Comparison of ENCODE assay signal across 8 cellular contexts in the genomic region with DNA sequence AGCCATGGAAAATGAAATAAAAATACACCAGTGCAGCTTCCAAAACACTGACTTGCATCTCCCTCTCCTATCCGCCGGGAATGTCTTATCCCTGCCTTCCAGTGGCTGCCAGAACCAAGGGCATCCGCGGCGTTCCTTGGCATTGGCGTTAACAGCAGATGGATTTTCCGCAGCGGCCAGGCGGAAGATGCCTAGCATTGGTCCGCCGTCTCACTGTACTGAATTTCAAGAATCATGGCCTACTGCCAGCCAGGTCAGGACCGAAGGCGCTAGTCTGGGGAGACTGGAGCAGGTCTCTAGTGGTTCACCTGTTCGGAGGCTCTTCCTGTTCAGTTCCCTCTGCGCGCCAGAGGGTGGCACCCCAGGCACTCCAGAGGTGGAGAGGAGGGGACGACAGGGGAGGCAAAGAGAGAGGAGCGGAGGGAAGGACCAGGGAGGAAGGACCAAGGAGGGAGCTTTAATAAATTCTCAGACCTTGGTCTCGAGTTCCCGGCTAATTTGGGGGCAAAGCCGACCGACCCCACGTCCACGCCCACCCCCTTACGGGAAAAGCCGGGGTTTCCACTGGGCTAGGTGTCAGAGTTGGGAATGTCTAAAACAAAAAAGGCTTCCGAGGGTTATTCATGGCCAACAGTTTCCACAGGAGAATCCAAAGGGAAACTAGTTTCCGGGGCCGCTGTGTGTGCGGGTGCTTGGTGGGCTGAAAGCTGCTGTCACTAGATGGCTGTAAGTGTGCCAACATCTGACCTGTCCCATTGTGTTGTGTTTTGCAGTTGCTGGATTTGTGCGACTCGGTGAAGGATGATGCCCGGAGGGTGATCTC. TPM values are rescaled to one million over a fixed set of nuclear protein-coding genes. Genes with fewer than 3 reads are reported as not detected.
DNase-seq lines count a peak whose midpoint lies in the region; ATAC-seq, FAIRE-seq and TF ChIP-seq lines count a peak whose summit lies in the region.

No MANE protein-coding gene starts in this region.

- no peaks in the 10 kb centered on the region for H3K9me3 Mint-ChIP-seq in activated CD4-positive, alpha-beta T cell treated with anti-CD3 and anti-CD28 coated beads, Interleukin-2, amount 10 ng/mL, durations not matched to agents 7 days and 5 days

- peak overlapping the region; percentile 21 for H3K27ac Mint-ChIP-seq in activated CD4-positive, alpha-beta T cell treated with anti-CD3 and anti-CD28 coated beads, Interleukin-2, amount 10 ng/mL, durations not matched to agents 7 days and 5 days

- CTCF ChIA-PET in HEK293T (lab: Yijun Ruan, JAX) (interaction anchor here (0.5 to 1.2 kb wide), 8 partner anchors 13 to 581 kb away, joined by 3 to 4 read pairs (median 3); no protein-coding TSS in a partner anchor), HepG2 (lab: Yijun Ruan, JAX; ENCODE audit: low intra/inter-chr PET ratio, low total read pairs) (interaction anchor here (1.2 to 1.9 kb wide), 2 partner anchors 18 to 586 kb away, joined by 4 to 9 read pairs; no protein-coding TSS in a partner anchor)
- CTCF ChIA-PET in activated CD4-positive, alpha-beta T cell treated with anti-CD3 and anti-CD28 coated beads, Interleukin-2, amount 10 ng/mL, durations not matched to agents 7 days and 5 days (lab: Charles Lee) = interaction anchor here (0.6 to 0.7 kb wide), 2 partner anchors 65 to 357 kb away, joined by 3 read pairs; no protein-coding TSS in a partner anchor

- no peak for TF ChIP-seq EP300 in HepG2 (IDR thresholded peaks at IDR 0.05; ENCODE audit: low read depth in 2 of 2, low read length in 2 of 2)
- no peak for TF ChIP-seq EP300 in HepG2 (CRISPR knock-in tag; IDR thresholded peaks at IDR 0.05; ENCODE audit: borderline replicate concordance)

- H3K4me1 ChIP-seq in BLaER1 treated with 17β-estradiol and CSF1 and Interleukin-3, amounts not matched to agents 10 nM and 100 nM = peaks cover 38 to 49% (median 43%) of the 10 kb centered on the region in 10 experiments
- peaks cover 21% of the 10 kb centered on the region for H3K4me1 ChIP-seq in HepG2 (ENCODE audit: insufficient read depth, low read length)

- in situ Hi-C loops in HepG2 (cut with HindIII; ENCODE audit: extremely low pct_ligation_motif_present, low pct_unique_long_range_greater_than_20kb) = loop anchor here (5.0 kb wide), 1 partner anchor 585 kb away; no protein-coding TSS in a partner anchor

- H3K36me3 ChIP-seq in BLaER1 treated with 17β-estradiol and CSF1 and Interleukin-3, amounts not matched to agents 10 nM and 100 nM = no peaks in the 10 kb centered on the region
- no peaks in the 10 kb centered on the region for H3K36me3 ChIP-seq in HepG2 (replicated peaks in 1 of 2; ENCODE audit: control insufficient read depth in 1 of 2, insufficient read depth in 2 of 2, low read length in 2 of 2)

- peaks cover 54 to 75% (median 70%) of the 10 kb centered on the region in 11 experiments for H3K27me3 ChIP-seq in BLaER1 treated with 17β-estradiol and CSF1 and Interleukin-3, amounts not matched to agents 10 nM and 100 nM
- H3K27me3 ChIP-seq in HepG2 (ENCODE audit: control insufficient read depth in 1 of 2, insufficient read depth in 2 of 2, low read length in 2 of 2) = peaks cover 0 to 12% of the 10 kb centered on the region in 2 experiments; a peak in 3 of 5 replicates

- FAIRE-seq in HepG2 (lab: Jason Lieb, UNC) = peak; percentile 98

- no peaks in the 10 kb centered on the region for H3K9me3 ChIP-seq in BLaER1 treated with 17β-estradiol and CSF1 and Interleukin-3, amounts not matched to agents 10 nM and 100 nM (replicated peaks in 1 of 11)
- H3K9me3 ChIP-seq in HepG2 (ENCODE audit: low read length) = no peaks in the 10 kb centered on the region

- ATAC-seq in HepG2 = peak; percentile 74
- ATAC-seq in HG02759 (IDR thresholded peaks at IDR 0.05; ENCODE audit: unreplicated experiment) = no peak

- peak overlapping the region; percentile 93 to 99 (median 98) for H3K4me2 ChIP-seq in BLaER1 treated with 17β-estradiol and CSF1 and Interleukin-3, amounts not matched to agents 10 nM and 100 nM
- H3K4me2 ChIP-seq in HepG2 (ENCODE audit: low read depth, low read length) = peak overlapping the region; percentile 93

- DNase-seq in HEK293T (ENCODE audit: extremely low spot score) (peak; percentile 75), NCI-H524 treated with DMSO at 0.1 percent for 48 hours (lab: John Stamatoyannopoulos, UW) (peak; percentile 18), dermis blood vessel endothelial cell (peak; percentile 79), HepG2 (ENCODE audit: low spot score) (peak; percentile 82)
- peak; percentile 74 for DNase-seq in activated CD4-positive, alpha-beta T cell treated with anti-CD3 and anti-CD28 coated beads, Interleukin-2, amount 10 ng/mL, durations not matched to agents 7 days and 5 days
- peak; percentile 53 to 63 for DNase-seq in stimulated activated CD4-positive, alpha-beta T cell treated with anti-CD3 and anti-CD28 coated beads, Interleukin-1b, Interleukin-23, amount 100 ng/mL, for 4 hours (ENCODE audit: low read depth in 2 of 2)

- H4K20me1 ChIP-seq in BLaER1 treated with 17β-estradiol and CSF1 and Interleukin-3, amounts not matched to agents 10 nM and 100 nM = peaks cover 0 to 51% (median 37%) of the 10 kb centered on the region in 11 experiments; a peak in 19 of 22 replicates
- H4K20me1 ChIP-seq in HepG2 (ENCODE audit: insufficient read depth, low read length) = no peaks in the 10 kb centered on the region

- no peaks in the 10 kb centered on the region for H3K36me3 Mint-ChIP-seq in activated CD4-positive, alpha-beta T cell treated with anti-CD3 and anti-CD28 coated beads, Interleukin-2, amount 10 ng/mL, durations not matched to agents 7 days and 5 days (ENCODE audit: low read depth)

- peak overlapping the region; percentile 73 to 90 (median 84) for H3K4me3 ChIP-seq in BLaER1 treated with 17β-estradiol and CSF1 and Interleukin-3, amounts not matched to agents 10 nM and 100 nM
- peak overlapping the region; percentile 39 to 70 (median 45); a peak in 4 of 6 replicates for H3K4me3 ChIP-seq in HepG2 (replicated peaks in 1 of 3; ENCODE audit: insufficient read depth in 1 of 3, low read depth in 2 of 3, low read length in 3 of 3)

- H3K27me3 Mint-ChIP-seq in activated CD4-positive, alpha-beta T cell treated with anti-CD3 and anti-CD28 coated beads, Interleukin-2, amount 10 ng/mL, durations not matched to agents 7 days and 5 days = peaks cover 68% of the 10 kb centered on the region

- WGBS in HepG2 (ENCODE audit: low lambda C conversion rate) = 12% methylated on average over 31 of the region's 33 CpGs

- peak; percentile 99 for TF ChIP-seq CTCF in HepG2 (CRISPR knock-in tag; IDR thresholded peaks at IDR 0.05)

- H3K4me1 Mint-ChIP-seq in activated CD4-positive, alpha-beta T cell treated with anti-CD3 and anti-CD28 coated beads, Interleukin-2, amount 10 ng/mL, durations not matched to agents 7 days and 5 days = peaks cover 36% of the 10 kb centered on the region

- peak overlapping the region; percentile 57 for H3K4me3 Mint-ChIP-seq in activated CD4-positive, alpha-beta T cell treated with anti-CD3 and anti-CD28 coated beads, Interleukin-2, amount 10 ng/mL, durations not matched to agents 7 days and 5 days

- peak; percentile 97 for TF ChIP-seq RAD21 in HepG2 (CRISPR knock-in tag; IDR thresholded peaks at IDR 0.05)

- intact Hi-C loops in HepG2 (cut with micrococcal nuclease; ENCODE audit: unreplicated experiment) = loop anchor here (10.0 kb wide), 1 partner anchor 578 kb away; no protein-coding TSS in a partner anchor

- no peak overlapping the region for H2AFZ ChIP-seq in HepG2 (ENCODE audit: low read length)

- POLR2A ChIA-PET in HEK293T (lab: Yijun Ruan, JAX) = no interaction called here
- POLR2A ChIA-PET in activated CD4-positive, alpha-beta T cell treated with anti-CD3 and anti-CD28 coated beads, Interleukin-2, amount 10 ng/mL, durations not matched to agents 7 days and 5 days (lab: Charles Lee) = no interaction called here
- POLR2A ChIA-PET in HepG2 (lab: Yijun Ruan, JAX) = no interaction called here

- BruUV-seq in HepG2 (replicated peaks; lab: Mats Ljungman, UMichigan) = no TSS peak

- peaks cover 10% of the 10 kb centered on the region for H3K79me2 ChIP-seq in HepG2 (ENCODE audit: insufficient read depth, low read length)

- H3K27ac ChIP-seq in BLaER1 treated with 17β-estradiol and CSF1 and Interleukin-3, amounts not matched to agents 10 nM and 100 nM = no peak overlapping the region; a peak in 1 of 22 replicates
- no peak overlapping the region for H3K27ac ChIP-seq in HepG2 (ENCODE audit: extremely low read length, insufficient read depth, low read length)

- peak overlapping the region in 6 of 11 experiments; percentile 1 to 90 (median 35); a peak in 8 of 22 replicates for H3K9ac ChIP-seq in BLaER1 treated with 17β-estradiol and CSF1 and Interleukin-3, amounts not matched to agents 10 nM and 100 nM
- no peak overlapping the region for H3K9ac ChIP-seq in HepG2 (ENCODE audit: insufficient read depth, low read depth, low read length)

- no peak for TF ChIP-seq POLR2A in HepG2 (IDR thresholded peaks at IDR 0.05; ENCODE audit: insufficient read depth in 1 of 2, low read depth in 2 of 2, low read length in 2 of 2)

RNA-seq across cellular contexts. Expression of a gene that starts 3.7 kb away (rescaled TPM):
- 10 to 100 TPM; 11.1 to 11.2 TPM for total RNA-seq in activated CD4-positive, alpha-beta T cell treated with anti-CD3 and anti-CD28 coated beads, Interleukin-2, amount 10 ng/mL, durations not matched to agents 7 days and 5 days
- total RNA-seq in dermis blood vessel endothelial cell = 18.9 and 27.3 TPM in 2 replicates
- 9.7 and 9.9 TPM in 2 replicates for total RNA-seq in HepG2 (2016; rRNA removed; fragmentation: Illumina TruSeq; extraction: Trizol)
- 1.5 and 4.5 TPM in 2 replicates for total RNA-seq in HepG2 (2016; cell fraction: cytosol; rRNA removed; fragmentation: Illumina TruSeq; extraction: Trizol; ENCODE audit: low read depth)
- total RNA-seq in HepG2 (2016; cell fraction: insoluble cytoplasmic fraction; rRNA removed; fragmentation: Illumina TruSeq; extraction: Trizol) = 6.4 and 9.7 TPM in 2 replicates
- total RNA-seq in HepG2 (2016; cell fraction: membrane; rRNA removed; fragmentation: Illumina TruSeq; extraction: Trizol) = 6.9 and 7.6 TPM in 2 replicates
- total RNA-seq in HepG2 (2016; cell fraction: nucleus; rRNA removed; fragmentation: Illumina TruSeq; extraction: Trizol) = 22.7 and 24.2 TPM in 2 replicates
- 6.1 and 6.4 TPM in 2 replicates for polyA plus RNA-seq in HepG2 (2011; rRNA removed)
- polyA plus RNA-seq in HepG2 (2011; cell fraction: cytosol; rRNA removed) = 3.7 and 5.7 TPM in 2 replicates
- 9.5 and 16.1 TPM in 2 replicates for polyA plus RNA-seq in HepG2 (2011; cell fraction: nucleus; rRNA removed)
- 11.6 and 12.0 TPM in 2 replicates for polyA plus RNA-seq in HepG2 (2012)
- polyA plus RNA-seq in HepG2 (2016; cell fraction: cytosol; fragmentation: Illumina TruSeq; extraction: Trizol; ENCODE audit: low read depth) = 1.6 and 2.1 TPM in 2 replicates
- 9.9 and 10.8 TPM in 2 replicates for polyA plus RNA-seq in HepG2 (2016; cell fraction: insoluble cytoplasmic fraction; fragmentation: Illumina TruSeq; extraction: Trizol; ENCODE audit: low read depth)
- 3.1 and 3.8 TPM in 2 replicates for polyA plus RNA-seq in HepG2 (2016; cell fraction: membrane; fragmentation: Illumina TruSeq; extraction: Trizol; ENCODE audit: low read depth)
- 22.4 and 23.3 TPM in 2 replicates for polyA plus RNA-seq in HepG2 (2016; cell fraction: nucleus; fragmentation: Illumina TruSeq; extraction: Trizol; ENCODE audit: insufficient read depth, low read depth)
- polyA minus RNA-seq in HepG2 (2011; rRNA and poly(A)+ RNA removed; ENCODE audit: low replicate concordance) = 7.4 and 11.0 TPM in 2 replicates
- 6.5 and 6.6 TPM in 2 replicates for polyA minus RNA-seq in HepG2 (2011; cell fraction: cytosol; rRNA and poly(A)+ RNA removed)
- polyA minus RNA-seq in HepG2 (2011; cell fraction: nucleus; rRNA and poly(A)+ RNA removed) = 24.2 and 24.5 TPM in 2 replicates

Comparison
In these comparisons a context has a peak if more than half of its experiments do, and no peak if none do; other contexts are left out.
1. DNase-seq: peak in every context shown above with its lines; median percentile 82 in HepG2; 79 in dermis blood vessel endothelial cell; 75 in HEK293T; 74 in activated CD4-positive, alpha-beta T cell treated with anti-CD3 and anti-CD28 coated beads, Interleukin-2, amount 10 ng/mL, durations not matched to agents 7 days and 5 days; 58 in stimulated activated CD4-positive, alpha-beta T cell treated with anti-CD3 and anti-CD28 coated beads, Interleukin-1b, Interleukin-23, amount 100 ng/mL, for 4 hours; 18 in NCI-H524 treated with DMSO at 0.1 percent for 48 hours.